1 cellular context compared by ENCODE assay signal in the genomic region with DNA sequence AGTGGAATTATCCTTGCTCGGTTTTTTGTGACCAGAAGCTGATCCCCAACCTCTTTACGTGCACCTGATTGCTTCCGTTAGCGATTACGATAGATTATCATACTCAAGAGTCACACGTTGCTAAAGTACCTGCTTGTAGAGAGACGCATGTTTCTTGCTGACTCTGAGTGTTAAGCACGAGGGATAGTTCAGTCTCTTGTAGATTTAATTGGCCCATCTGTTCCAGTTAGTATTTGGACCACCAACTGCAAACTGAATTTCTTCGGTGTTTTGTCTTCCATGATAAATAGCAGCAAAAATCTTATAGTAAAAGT.
TF ChIP-seq lines count a peak whose summit lies in the region.

No MANE protein-coding gene starts in this region.

TF ChIP-seq in K562, 482 proteins besides CTCF, POLR2A, EP300 and RAD21 (continued from another document and continues in another):
- TF ChIP-seq, protein P1, sequence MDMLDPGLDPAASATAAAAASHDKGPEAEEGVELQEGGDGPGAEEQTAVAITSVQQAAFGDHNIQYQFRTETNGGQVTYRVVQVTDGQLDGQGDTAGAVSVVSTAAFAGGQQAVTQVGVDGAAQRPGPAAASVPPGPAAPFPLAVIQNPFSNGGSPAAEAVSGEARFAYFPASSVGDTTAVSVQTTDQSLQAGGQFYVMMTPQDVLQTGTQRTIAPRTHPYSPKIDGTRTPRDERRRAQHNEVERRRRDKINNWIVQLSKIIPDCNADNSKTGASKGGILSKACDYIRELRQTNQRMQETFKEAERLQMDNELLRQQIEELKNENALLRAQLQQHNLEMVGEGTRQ (CRISPR knock-in tag; IDR thresholded peaks at IDR 0.05), result no peak
- TF ChIP-seq, protein P2, sequence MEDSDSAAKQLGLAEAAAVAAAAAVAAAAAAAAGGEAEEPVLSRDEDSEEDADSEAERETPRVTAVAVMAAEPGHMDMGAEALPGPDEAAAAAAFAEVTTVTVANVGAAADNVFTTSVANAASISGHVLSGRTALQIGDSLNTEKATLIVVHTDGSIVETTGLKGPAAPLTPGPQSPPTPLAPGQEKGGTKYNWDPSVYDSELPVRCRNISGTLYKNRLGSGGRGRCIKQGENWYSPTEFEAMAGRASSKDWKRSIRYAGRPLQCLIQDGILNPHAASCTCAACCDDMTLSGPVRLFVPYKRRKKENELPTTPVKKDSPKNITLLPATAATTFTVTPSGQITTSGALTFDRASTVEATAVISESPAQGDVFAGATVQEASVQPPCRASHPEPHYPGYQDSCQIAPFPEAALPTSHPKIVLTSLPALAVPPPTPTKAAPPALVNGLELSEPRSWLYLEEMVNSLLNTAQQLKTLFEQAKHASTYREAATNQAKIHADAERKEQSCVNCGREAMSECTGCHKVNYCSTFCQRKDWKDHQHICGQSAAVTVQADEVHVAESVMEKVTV (CRISPR knock-in tag; IDR thresholded peaks at IDR 0.05), result no peak
- TF ChIP-seq LEF1 (IDR thresholded peaks at IDR 0.05) (no peak), EGR1 (conservative IDR thresholded peaks at IDR 0.05) (no peak), DNMT1 (IDR thresholded peaks at IDR 0.05) (no peak), STAT5B (CRISPR knock-in tag; IDR thresholded peaks at IDR 0.05) (no peak), CREM (IDR thresholded peaks at IDR 0.05; ENCODE audit: low read depth) (no peak), POU5F1 (IDR thresholded peaks at IDR 0.05; ENCODE audit: borderline replicate concordance, low read depth, low read length, partially characterized antibody) (no peak), TRIM24 (IDR thresholded peaks at IDR 0.05) (no peak), CCNT2 (IDR thresholded peaks at IDR 0.05; ENCODE audit: borderline replicate concordance, extremely low read depth, insufficient read length, low read depth, low read length) (no peak), HMG20A (CRISPR knock-in tag; conservative IDR thresholded peaks at IDR 0.05) (no peak), SMAD3 (CRISPR knock-in tag; conservative IDR thresholded peaks at IDR 0.05) (no peak), BCL6 (CRISPR knock-in tag; IDR thresholded peaks at IDR 0.05) (no peak), ZBTB7A (IDR thresholded peaks at IDR 0.05; ENCODE audit: borderline replicate concordance, control insufficient read depth, low read depth, low read length) (no peak), ZNF3 (CRISPR knock-in tag; IDR thresholded peaks at IDR 0.05) (peak; percentile 7; the same call in 1 of the 2 replicates), ZNF830 (CRISPR knock-in tag; IDR thresholded peaks at IDR 0.05) (no peak), ZNF24 (IDR thresholded peaks at IDR 0.05) (no peak), FIP1L1 (IDR thresholded peaks at IDR 0.05; ENCODE audit: low read depth, low read length, poor library complexity, severe bottlenecking) (no peak), MEF2A (IDR thresholded peaks at IDR 0.05; ENCODE audit: control insufficient read depth, low read depth, low read length) (no peak), ZKSCAN3 (CRISPR knock-in tag; IDR thresholded peaks at IDR 0.05) (no peak), GATAD2A (IDR thresholded peaks at IDR 0.05) (no peak), ZNF311 (CRISPR knock-in tag; IDR thresholded peaks at IDR 0.05) (no peak), PHTF2 (CRISPR knock-in tag; IDR thresholded peaks at IDR 0.05) (no peak), CSDE1 (IDR thresholded peaks at IDR 0.05) (no peak), ZNF384 (IDR thresholded peaks at IDR 0.05; ENCODE audit: low read depth, low read length) (no peak), MEF2D (tag; conservative IDR thresholded peaks at IDR 0.05; ENCODE audit: low read depth) (no peak)
- TF ChIP-seq, protein P3, sequence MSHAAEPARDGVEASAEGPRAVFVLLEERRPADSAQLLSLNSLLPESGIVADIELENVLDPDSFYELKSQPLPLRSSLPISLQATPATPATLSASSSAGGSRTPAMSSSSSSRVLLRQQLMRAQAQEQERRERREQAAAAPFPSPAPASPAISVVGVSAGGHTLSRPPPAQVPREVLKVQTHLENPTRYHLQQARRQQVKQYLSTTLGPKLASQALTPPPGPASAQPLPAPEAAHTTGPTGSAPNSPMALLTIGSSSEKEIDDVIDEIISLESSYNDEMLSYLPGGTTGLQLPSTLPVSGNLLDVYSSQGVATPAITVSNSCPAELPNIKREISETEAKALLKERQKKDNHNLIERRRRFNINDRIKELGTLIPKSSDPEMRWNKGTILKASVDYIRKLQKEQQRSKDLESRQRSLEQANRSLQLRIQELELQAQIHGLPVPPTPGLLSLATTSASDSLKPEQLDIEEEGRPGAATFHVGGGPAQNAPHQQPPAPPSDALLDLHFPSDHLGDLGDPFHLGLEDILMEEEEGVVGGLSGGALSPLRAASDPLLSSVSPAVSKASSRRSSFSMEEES (CRISPR knock-in tag; IDR thresholded peaks at IDR 0.05), result no peak
- TF ChIP-seq, protein P4, sequence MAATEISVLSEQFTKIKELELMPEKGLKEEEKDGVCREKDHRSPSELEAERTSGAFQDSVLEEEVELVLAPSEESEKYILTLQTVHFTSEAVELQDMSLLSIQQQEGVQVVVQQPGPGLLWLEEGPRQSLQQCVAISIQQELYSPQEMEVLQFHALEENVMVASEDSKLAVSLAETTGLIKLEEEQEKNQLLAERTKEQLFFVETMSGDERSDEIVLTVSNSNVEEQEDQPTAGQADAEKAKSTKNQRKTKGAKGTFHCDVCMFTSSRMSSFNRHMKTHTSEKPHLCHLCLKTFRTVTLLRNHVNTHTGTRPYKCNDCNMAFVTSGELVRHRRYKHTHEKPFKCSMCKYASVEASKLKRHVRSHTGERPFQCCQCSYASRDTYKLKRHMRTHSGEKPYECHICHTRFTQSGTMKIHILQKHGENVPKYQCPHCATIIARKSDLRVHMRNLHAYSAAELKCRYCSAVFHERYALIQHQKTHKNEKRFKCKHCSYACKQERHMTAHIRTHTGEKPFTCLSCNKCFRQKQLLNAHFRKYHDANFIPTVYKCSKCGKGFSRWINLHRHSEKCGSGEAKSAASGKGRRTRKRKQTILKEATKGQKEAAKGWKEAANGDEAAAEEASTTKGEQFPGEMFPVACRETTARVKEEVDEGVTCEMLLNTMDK (IDR thresholded peaks at IDR 0.05; ENCODE audit: borderline replicate concordance, insufficient read depth, low read depth, low read length, poor library complexity, severe bottlenecking), result no peak
- TF ChIP-seq, protein P5, sequence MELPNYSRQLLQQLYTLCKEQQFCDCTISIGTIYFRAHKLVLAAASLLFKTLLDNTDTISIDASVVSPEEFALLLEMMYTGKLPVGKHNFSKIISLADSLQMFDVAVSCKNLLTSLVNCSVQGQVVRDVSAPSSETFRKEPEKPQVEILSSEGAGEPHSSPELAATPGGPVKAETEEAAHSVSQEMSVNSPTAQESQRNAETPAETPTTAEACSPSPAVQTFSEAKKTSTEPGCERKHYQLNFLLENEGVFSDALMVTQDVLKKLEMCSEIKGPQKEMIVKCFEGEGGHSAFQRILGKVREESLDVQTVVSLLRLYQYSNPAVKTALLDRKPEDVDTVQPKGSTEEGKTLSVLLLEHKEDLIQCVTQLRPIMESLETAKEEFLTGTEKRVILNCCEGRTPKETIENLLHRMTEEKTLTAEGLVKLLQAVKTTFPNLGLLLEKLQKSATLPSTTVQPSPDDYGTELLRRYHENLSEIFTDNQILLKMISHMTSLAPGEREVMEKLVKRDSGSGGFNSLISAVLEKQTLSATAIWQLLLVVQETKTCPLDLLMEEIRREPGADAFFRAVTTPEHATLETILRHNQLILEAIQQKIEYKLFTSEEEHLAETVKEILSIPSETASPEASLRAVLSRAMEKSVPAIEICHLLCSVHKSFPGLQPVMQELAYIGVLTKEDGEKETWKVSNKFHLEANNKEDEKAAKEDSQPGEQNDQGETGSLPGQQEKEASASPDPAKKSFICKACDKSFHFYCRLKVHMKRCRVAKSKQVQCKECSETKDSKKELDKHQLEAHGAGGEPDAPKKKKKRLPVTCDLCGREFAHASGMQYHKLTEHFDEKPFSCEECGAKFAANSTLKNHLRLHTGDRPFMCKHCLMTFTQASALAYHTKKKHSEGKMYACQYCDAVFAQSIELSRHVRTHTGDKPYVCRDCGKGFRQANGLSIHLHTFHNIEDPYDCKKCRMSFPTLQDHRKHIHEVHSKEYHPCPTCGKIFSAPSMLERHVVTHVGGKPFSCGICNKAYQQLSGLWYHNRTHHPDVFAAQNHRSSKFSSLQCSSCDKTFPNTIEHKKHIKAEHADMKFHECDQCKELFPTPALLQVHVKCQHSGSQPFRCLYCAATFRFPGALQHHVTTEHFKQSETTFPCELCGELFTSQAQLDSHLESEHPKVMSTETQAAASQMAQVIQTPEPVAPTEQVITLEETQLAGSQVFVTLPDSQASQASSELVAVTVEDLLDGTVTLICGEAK (IDR thresholded peaks at IDR 0.05), result no peak
- TF ChIP-seq, protein P5 (CRISPR knock-in tag; IDR thresholded peaks at IDR 0.05), result no peak
- TF ChIP-seq, protein P6, sequence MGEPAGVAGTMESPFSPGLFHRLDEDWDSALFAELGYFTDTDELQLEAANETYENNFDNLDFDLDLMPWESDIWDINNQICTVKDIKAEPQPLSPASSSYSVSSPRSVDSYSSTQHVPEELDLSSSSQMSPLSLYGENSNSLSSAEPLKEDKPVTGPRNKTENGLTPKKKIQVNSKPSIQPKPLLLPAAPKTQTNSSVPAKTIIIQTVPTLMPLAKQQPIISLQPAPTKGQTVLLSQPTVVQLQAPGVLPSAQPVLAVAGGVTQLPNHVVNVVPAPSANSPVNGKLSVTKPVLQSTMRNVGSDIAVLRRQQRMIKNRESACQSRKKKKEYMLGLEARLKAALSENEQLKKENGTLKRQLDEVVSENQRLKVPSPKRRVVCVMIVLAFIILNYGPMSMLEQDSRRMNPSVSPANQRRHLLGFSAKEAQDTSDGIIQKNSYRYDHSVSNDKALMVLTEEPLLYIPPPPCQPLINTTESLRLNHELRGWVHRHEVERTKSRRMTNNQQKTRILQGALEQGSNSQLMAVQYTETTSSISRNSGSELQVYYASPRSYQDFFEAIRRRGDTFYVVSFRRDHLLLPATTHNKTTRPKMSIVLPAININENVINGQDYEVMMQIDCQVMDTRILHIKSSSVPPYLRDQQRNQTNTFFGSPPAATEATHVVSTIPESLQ (CRISPR knock-in tag; IDR thresholded peaks at IDR 0.05), result no peak
- TF ChIP-seq, protein P7, sequence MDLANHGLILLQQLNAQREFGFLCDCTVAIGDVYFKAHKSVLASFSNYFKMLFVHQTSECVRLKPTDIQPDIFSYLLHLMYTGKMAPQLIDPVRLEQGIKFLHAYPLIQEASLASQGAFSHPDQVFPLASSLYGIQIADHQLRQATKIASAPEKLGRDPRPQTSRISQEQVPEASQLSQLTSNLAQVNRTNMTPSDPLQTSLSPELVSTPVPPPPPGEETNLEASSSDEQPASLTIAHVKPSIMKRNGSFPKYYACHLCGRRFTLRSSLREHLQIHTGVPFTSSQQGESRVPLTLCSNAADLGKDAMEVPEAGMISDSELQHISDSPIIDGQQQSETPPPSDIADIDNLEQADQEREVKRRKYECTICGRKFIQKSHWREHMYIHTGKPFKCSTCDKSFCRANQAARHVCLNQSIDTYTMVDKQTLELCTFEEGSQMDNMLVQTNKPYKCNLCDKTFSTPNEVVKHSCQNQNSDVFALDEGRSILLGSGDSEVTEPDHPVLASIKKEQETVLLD (IDR thresholded peaks at IDR 0.05), result no peak
- TF ChIP-seq, protein P8, sequence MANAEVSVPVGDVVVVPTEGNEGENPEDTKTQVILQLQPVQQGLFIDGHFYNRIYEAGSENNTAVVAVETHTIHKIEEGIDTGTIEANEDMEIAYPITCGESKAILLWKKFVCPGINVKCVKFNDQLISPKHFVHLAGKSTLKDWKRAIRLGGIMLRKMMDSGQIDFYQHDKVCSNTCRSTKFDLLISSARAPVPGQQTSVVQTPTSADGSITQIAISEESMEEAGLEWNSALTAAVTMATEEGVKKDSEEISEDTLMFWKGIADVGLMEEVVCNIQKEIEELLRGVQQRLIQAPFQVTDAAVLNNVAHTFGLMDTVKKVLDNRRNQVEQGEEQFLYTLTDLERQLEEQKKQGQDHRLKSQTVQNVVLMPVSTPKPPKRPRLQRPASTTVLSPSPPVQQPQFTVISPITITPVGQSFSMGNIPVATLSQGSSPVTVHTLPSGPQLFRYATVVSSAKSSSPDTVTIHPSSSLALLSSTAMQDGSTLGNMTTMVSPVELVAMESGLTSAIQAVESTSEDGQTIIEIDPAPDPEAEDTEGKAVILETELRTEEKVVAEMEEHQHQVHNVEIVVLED (CRISPR knock-in tag; IDR thresholded peaks at IDR 0.05), result no peak
- TF ChIP-seq, protein P9, sequence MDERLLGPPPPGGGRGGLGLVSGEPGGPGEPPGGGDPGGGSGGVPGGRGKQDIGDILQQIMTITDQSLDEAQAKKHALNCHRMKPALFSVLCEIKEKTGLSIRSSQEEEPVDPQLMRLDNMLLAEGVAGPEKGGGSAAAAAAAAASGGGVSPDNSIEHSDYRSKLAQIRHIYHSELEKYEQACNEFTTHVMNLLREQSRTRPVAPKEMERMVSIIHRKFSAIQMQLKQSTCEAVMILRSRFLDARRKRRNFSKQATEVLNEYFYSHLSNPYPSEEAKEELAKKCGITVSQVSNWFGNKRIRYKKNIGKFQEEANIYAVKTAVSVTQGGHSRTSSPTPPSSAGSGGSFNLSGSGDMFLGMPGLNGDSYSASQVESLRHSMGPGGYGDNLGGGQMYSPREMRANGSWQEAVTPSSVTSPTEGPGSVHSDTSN (CRISPR knock-in tag; IDR thresholded peaks at IDR 0.05; ENCODE audit: low read depth), result no peak
- TF ChIP-seq, protein P9 (tag; conservative IDR thresholded peaks at IDR 0.05; ENCODE audit: low read depth), result no peak
